Comparison of ENCODE assay signal across 7 cellular contexts in the genomic region with DNA sequence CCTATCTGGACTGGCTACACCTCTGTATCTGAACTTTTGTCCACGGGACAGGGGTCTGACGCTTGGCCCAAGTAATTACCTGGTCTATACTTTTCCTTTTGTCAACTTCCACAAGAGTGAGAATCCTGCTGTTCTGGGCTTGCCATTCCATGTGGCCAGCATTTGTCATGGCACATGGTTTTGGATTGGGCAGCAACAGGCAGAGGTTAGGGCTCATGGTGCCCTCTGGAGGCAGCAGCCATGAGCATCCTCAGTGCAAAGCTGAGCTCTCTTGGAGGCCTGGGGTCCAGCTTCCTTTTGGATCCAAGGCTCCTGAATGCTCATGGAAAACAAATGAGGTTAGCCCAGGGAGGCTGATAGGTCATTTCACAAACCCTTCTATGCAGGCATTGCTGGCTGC. TPM values are rescaled to one million over a fixed set of nuclear protein-coding genes. Genes with fewer than 3 reads are reported as not detected.
DNase-seq lines count a peak whose midpoint lies in the region; ATAC-seq, FAIRE-seq and TF ChIP-seq lines count a peak whose summit lies in the region.
"Had no signal": no experiment of that assay in that cellular context is flagged by ENCODE, and none has a peak within 500 bp of the region (broad histone marks: within the 10 kb centered on the region; RNA-seq: fewer than 3 reads in every experiment).

No MANE protein-coding gene starts in this region.

- no peak overlapping the region for H2AFZ ChIP-seq in HepG2 (ENCODE audit: low read length)

- peaks cover 23% of the 10 kb centered on the region; the same call in 1 of the 2 replicates for H4K20me1 ChIP-seq in HepG2 (ENCODE audit: insufficient read depth, low read length)

- intact Hi-C loops in HepG2 (cut with micrococcal nuclease; ENCODE audit: unreplicated experiment) (loop anchor here (1.0 kb wide), 3 partner anchors 22 to 193 kb away; no protein-coding TSS in a partner anchor), head of caudate nucleus (cut with DNase I) (no loop called here)

- peaks cover 48% of the 10 kb centered on the region for H3K79me2 ChIP-seq in HepG2 (ENCODE audit: insufficient read depth, low read length)

- H3K4me3 ChIP-seq in HepG2 (replicated peaks in 1 of 3; ENCODE audit: insufficient read depth in 1 of 3, low read depth in 2 of 3, low read length in 3 of 3), result no peak overlapping the region
- H3K4me3 ChIP-seq: pancreas had no signal

- H3K27me3 ChIP-seq in HepG2 (ENCODE audit: control insufficient read depth in 1 of 2, insufficient read depth in 2 of 2, low read length in 2 of 2), result no peaks in the 10 kb centered on the region
- H3K27me3 ChIP-seq: pancreas had no signal

- no peaks in the 10 kb centered on the region for H3K4me1 ChIP-seq in HepG2 (ENCODE audit: insufficient read depth, low read length)

- peak; percentile 91 for TF ChIP-seq RAD21 in HepG2 (CRISPR knock-in tag; IDR thresholded peaks at IDR 0.05)

- peak; percentile 90 for ATAC-seq in HepG2

- in situ Hi-C loops in HepG2 (cut with HindIII; ENCODE audit: extremely low pct_ligation_motif_present, low pct_unique_long_range_greater_than_20kb), result no loop called here

- 93% methylated on average over 2 of the region's 2 CpGs for WGBS in HepG2 (ENCODE audit: low lambda C conversion rate)

- no peak overlapping the region for H3K9ac ChIP-seq in HepG2 (ENCODE audit: insufficient read depth, low read depth, low read length)

- DNase-seq in GM10266 (ENCODE audit: extremely low spot score) (no peak), RPMI8226 (peak; percentile 49), HepG2 (ENCODE audit: low spot score) (peak; percentile 68), NCI-H128 (lab: John Stamatoyannopoulos, UW; ENCODE audit: unreplicated experiment) (no peak), head of caudate nucleus (no peak), NCI-H1436 treated with DMSO at 0.1 percent for 48 hours (lab: John Stamatoyannopoulos, UW) (no peak)

- TF ChIP-seq EP300 in HepG2 (IDR thresholded peaks at IDR 0.05; ENCODE audit: low read depth in 2 of 2, low read length in 2 of 2) (no peak), HepG2 (CRISPR knock-in tag; IDR thresholded peaks at IDR 0.05; ENCODE audit: borderline replicate concordance) (no peak)

- no peaks in the 10 kb centered on the region for H3K9me3 ChIP-seq in HepG2 (ENCODE audit: low read length)
- H3K9me3 ChIP-seq: pancreas had no signal

- no peak for TF ChIP-seq POLR2A in HepG2 (IDR thresholded peaks at IDR 0.05; ENCODE audit: insufficient read depth in 1 of 2, low read depth in 2 of 2, low read length in 2 of 2)

- TF ChIP-seq CTCF in GM10266 (IDR thresholded peaks at IDR 0.05; ENCODE audit: control insufficient read depth, insufficient read depth, low read depth, missing control alignments) (peak; percentile 63), HepG2 (CRISPR knock-in tag; IDR thresholded peaks at IDR 0.05) (peak; percentile 84)

- CTCF ChIA-PET in HepG2 (lab: Yijun Ruan, JAX; ENCODE audit: low intra/inter-chr PET ratio, low total read pairs), result interaction anchor here (0.7 to 3.7 kb wide), 7 partner anchors 22 to 344 kb away, joined by 3 to 69 read pairs (median 4); a partner anchor contains a TSS

- H3K4me2 ChIP-seq in HepG2 (ENCODE audit: low read depth, low read length), result no peak overlapping the region

- POLR2A ChIA-PET in HepG2 (lab: Yijun Ruan, JAX), result interaction anchor here (0.6 to 1.0 kb wide), 6 partner anchors 18 to 59 kb away, joined by 3 to 6 read pairs (median 4); a partner anchor contains a TSS

- no peak overlapping the region for H3K27ac ChIP-seq in HepG2 (ENCODE audit: extremely low read length, insufficient read depth, low read length)
- H3K27ac ChIP-seq: pancreas had no signal

- peaks cover 37 to 85% of the 10 kb centered on the region in 2 experiments for H3K36me3 ChIP-seq in HepG2 (replicated peaks in 1 of 2; ENCODE audit: control insufficient read depth in 1 of 2, insufficient read depth in 2 of 2, low read length in 2 of 2)

- no TSS peak for BruUV-seq in HepG2 (replicated peaks; lab: Mats Ljungman, UMichigan)

- no peak for FAIRE-seq in HepG2 (lab: Jason Lieb, UNC)
- FAIRE-seq: pancreas had no signal

RNA-seq across cellular contexts. Expression of a gene that starts 7.5 kb away (rescaled TPM):
- 53.4 and 59.1 TPM in 2 replicates for total RNA-seq in HepG2 (2016; rRNA removed; fragmentation: Illumina TruSeq; extraction: Trizol)
- total RNA-seq in HepG2 (2016; cell fraction: cytosol; rRNA removed; fragmentation: Illumina TruSeq; extraction: Trizol; ENCODE audit: low read depth), result 3.4 and 6.4 TPM in 2 replicates
- 49.7 and 63.5 TPM in 2 replicates for total RNA-seq in HepG2 (2016; cell fraction: insoluble cytoplasmic fraction; rRNA removed; fragmentation: Illumina TruSeq; extraction: Trizol)
- 14.5 and 17.3 TPM in 2 replicates for total RNA-seq in HepG2 (2016; cell fraction: membrane; rRNA removed; fragmentation: Illumina TruSeq; extraction: Trizol)
- 56.7 and 57.8 TPM in 2 replicates for total RNA-seq in HepG2 (2016; cell fraction: nucleus; rRNA removed; fragmentation: Illumina TruSeq; extraction: Trizol)
- 51.4 and 65.8 TPM in 2 replicates for polyA plus RNA-seq in HepG2 (2011; rRNA removed)
- polyA plus RNA-seq in HepG2 (2011; cell fraction: cytosol; rRNA removed), result 31.1 and 42.0 TPM in 2 replicates
- 315 and 402 TPM in 2 replicates for polyA plus RNA-seq in HepG2 (2011; cell fraction: nucleus; rRNA removed)
- 35.8 and 45.8 TPM in 2 replicates for polyA plus RNA-seq in HepG2 (2012)
- polyA plus RNA-seq in HepG2 (2016; cell fraction: cytosol; fragmentation: Illumina TruSeq; extraction: Trizol; ENCODE audit: low read depth), result 3.8 and 5.4 TPM in 2 replicates
- polyA plus RNA-seq in HepG2 (2016; cell fraction: insoluble cytoplasmic fraction; fragmentation: Illumina TruSeq; extraction: Trizol; ENCODE audit: low read depth), result 41.9 and 50.8 TPM in 2 replicates
- polyA plus RNA-seq in HepG2 (2016; cell fraction: membrane; fragmentation: Illumina TruSeq; extraction: Trizol; ENCODE audit: low read depth), result 4.5 and 8.2 TPM in 2 replicates
- 159 and 172 TPM in 2 replicates for polyA plus RNA-seq in HepG2 (2016; cell fraction: nucleus; fragmentation: Illumina TruSeq; extraction: Trizol; ENCODE audit: insufficient read depth, low read depth)
- polyA minus RNA-seq in HepG2 (2011; rRNA and poly(A)+ RNA removed; ENCODE audit: low replicate concordance), result 150 and 170 TPM in 2 replicates
- polyA minus RNA-seq in HepG2 (2011; cell fraction: cytosol; rRNA and poly(A)+ RNA removed), result 37.8 and 44.5 TPM in 2 replicates
- polyA minus RNA-seq in HepG2 (2011; cell fraction: nucleus; rRNA and poly(A)+ RNA removed), result 61.0 and 65.3 TPM in 2 replicates

RNA-seq across cellular contexts. Expression of a gene that starts 17.8 kb away (rescaled TPM):
- total RNA-seq in HepG2 (2016; rRNA removed; fragmentation: Illumina TruSeq; extraction: Trizol), result 24.8 and 43.3 TPM in 2 replicates
- 11.2 and 11.7 TPM in 2 replicates for total RNA-seq in HepG2 (2016; cell fraction: cytosol; rRNA removed; fragmentation: Illumina TruSeq; extraction: Trizol; ENCODE audit: low read depth)
- total RNA-seq in HepG2 (2016; cell fraction: insoluble cytoplasmic fraction; rRNA removed; fragmentation: Illumina TruSeq; extraction: Trizol), result 22.8 and 43.9 TPM in 2 replicates
- 7.4 and 8.2 TPM in 2 replicates for total RNA-seq in HepG2 (2016; cell fraction: membrane; rRNA removed; fragmentation: Illumina TruSeq; extraction: Trizol)
- total RNA-seq in HepG2 (2016; cell fraction: nucleus; rRNA removed; fragmentation: Illumina TruSeq; extraction: Trizol), result 43.8 and 49.8 TPM in 2 replicates
- polyA plus RNA-seq in HepG2 (2011; rRNA removed), result 40.9 and 51.3 TPM in 2 replicates
- 17.4 and 28.9 TPM in 2 replicates for polyA plus RNA-seq in HepG2 (2011; cell fraction: cytosol; rRNA removed)
- polyA plus RNA-seq in HepG2 (2011; cell fraction: nucleus; rRNA removed), result 414 and 516 TPM in 2 replicates
- polyA plus RNA-seq in HepG2 (2012), result 22.1 and 28.1 TPM in 2 replicates
- 3.3 and 4.0 TPM in 2 replicates for polyA plus RNA-seq in HepG2 (2016; cell fraction: cytosol; fragmentation: Illumina TruSeq; extraction: Trizol; ENCODE audit: low read depth)
- polyA plus RNA-seq in HepG2 (2016; cell fraction: insoluble cytoplasmic fraction; fragmentation: Illumina TruSeq; extraction: Trizol; ENCODE audit: low read depth), result 22.0 and 24.2 TPM in 2 replicates
- polyA plus RNA-seq in HepG2 (2016; cell fraction: membrane; fragmentation: Illumina TruSeq; extraction: Trizol; ENCODE audit: low read depth), result 4.4 and 6.6 TPM in 2 replicates
- 153 and 170 TPM in 2 replicates for polyA plus RNA-seq in HepG2 (2016; cell fraction: nucleus; fragmentation: Illumina TruSeq; extraction: Trizol; ENCODE audit: insufficient read depth, low read depth)
- polyA minus RNA-seq in HepG2 (2011; rRNA and poly(A)+ RNA removed; ENCODE audit: low replicate concordance), result 38.6 and 47.8 TPM in 2 replicates
- polyA minus RNA-seq in HepG2 (2011; cell fraction: cytosol; rRNA and poly(A)+ RNA removed), result 8.8 and 11.4 TPM in 2 replicates
- polyA minus RNA-seq in HepG2 (2011; cell fraction: nucleus; rRNA and poly(A)+ RNA removed), result 35.9 and 44.5 TPM in 2 replicates

RNA-seq across cellular contexts. Expression of a gene that starts 18.6 kb away (rescaled TPM):
- 214 and 224 TPM in 2 replicates for total RNA-seq in HepG2 (2016; rRNA removed; fragmentation: Illumina TruSeq; extraction: Trizol)
- total RNA-seq in HepG2 (2016; cell fraction: cytosol; rRNA removed; fragmentation: Illumina TruSeq; extraction: Trizol; ENCODE audit: low read depth), result 79.7 and 100.0 TPM in 2 replicates
- 209 and 229 TPM in 2 replicates for total RNA-seq in HepG2 (2016; cell fraction: insoluble cytoplasmic fraction; rRNA removed; fragmentation: Illumina TruSeq; extraction: Trizol)
- 120 and 150 TPM in 2 replicates for total RNA-seq in HepG2 (2016; cell fraction: membrane; rRNA removed; fragmentation: Illumina TruSeq; extraction: Trizol)
- 79.9 and 90.1 TPM in 2 replicates for total RNA-seq in HepG2 (2016; cell fraction: nucleus; rRNA removed; fragmentation: Illumina TruSeq; extraction: Trizol)
- 168 and 198 TPM in 2 replicates for polyA plus RNA-seq in HepG2 (2011; rRNA removed)
- polyA plus RNA-seq in HepG2 (2011; cell fraction: cytosol; rRNA removed), result 212 and 299 TPM in 2 replicates
- 132 and 146 TPM in 2 replicates for polyA plus RNA-seq in HepG2 (2011; cell fraction: nucleus; rRNA removed)
- 140 and 216 TPM in 2 replicates for polyA plus RNA-seq in HepG2 (2012)
- 108 and 138 TPM in 2 replicates for polyA plus RNA-seq in HepG2 (2016; cell fraction: cytosol; fragmentation: Illumina TruSeq; extraction: Trizol; ENCODE audit: low read depth)
- 277 and 305 TPM in 2 replicates for polyA plus RNA-seq in HepG2 (2016; cell fraction: insoluble cytoplasmic fraction; fragmentation: Illumina TruSeq; extraction: Trizol; ENCODE audit: low read depth)
- 139 and 154 TPM in 2 replicates for polyA plus RNA-seq in HepG2 (2016; cell fraction: membrane; fragmentation: Illumina TruSeq; extraction: Trizol; ENCODE audit: low read depth)
- 173 and 182 TPM in 2 replicates for polyA plus RNA-seq in HepG2 (2016; cell fraction: nucleus; fragmentation: Illumina TruSeq; extraction: Trizol; ENCODE audit: insufficient read depth, low read depth)
- polyA minus RNA-seq in HepG2 (2011; rRNA and poly(A)+ RNA removed; ENCODE audit: low replicate concordance), result 366 and 394 TPM in 2 replicates
- polyA minus RNA-seq in HepG2 (2011; cell fraction: cytosol; rRNA and poly(A)+ RNA removed), result 157 and 165 TPM in 2 replicates
- 60.0 and 81.7 TPM in 2 replicates for polyA minus RNA-seq in HepG2 (2011; cell fraction: nucleus; rRNA and poly(A)+ RNA removed)

RNA-seq across cellular contexts. Expression of a gene that starts 19.4 kb away (rescaled TPM):
- total RNA-seq in HepG2 (2016; rRNA removed; fragmentation: Illumina TruSeq; extraction: Trizol), result 0.53 TPM in 1 of 2 replicates, not detected in the other
- not detected in 2 replicates for total RNA-seq in HepG2 (2016; cell fraction: cytosol; rRNA removed; fragmentation: Illumina TruSeq; extraction: Trizol; ENCODE audit: low read depth)
- 0.24 TPM in 1 of 2 replicates, not detected in the other for total RNA-seq in HepG2 (2016; cell fraction: insoluble cytoplasmic fraction; rRNA removed; fragmentation: Illumina TruSeq; extraction: Trizol)
- total RNA-seq in HepG2 (2016; cell fraction: membrane; rRNA removed; fragmentation: Illumina TruSeq; extraction: Trizol), result 0.38 TPM in 1 of 2 replicates, not detected in the other
- not detected in 2 replicates for total RNA-seq in HepG2 (2016; cell fraction: nucleus; rRNA removed; fragmentation: Illumina TruSeq; extraction: Trizol)
- polyA plus RNA-seq in HepG2 (2011; rRNA removed), result 1.2 and 1.3 TPM in 2 replicates
- polyA plus RNA-seq in HepG2 (2011; cell fraction: cytosol; rRNA removed), result 0.33 and 0.93 TPM in 2 replicates
- polyA plus RNA-seq in HepG2 (2011; cell fraction: nucleus; rRNA removed), result 11.7 and 16.3 TPM in 2 replicates
- 0.90 and 2.0 TPM in 2 replicates for polyA plus RNA-seq in HepG2 (2012)
- polyA plus RNA-seq in HepG2 (2016; cell fraction: cytosol; fragmentation: Illumina TruSeq; extraction: Trizol; ENCODE audit: low read depth), result 0.19 TPM in 1 of 2 replicates, not detected in the other
- not detected in 2 replicates for polyA plus RNA-seq in HepG2 (2016; cell fraction: insoluble cytoplasmic fraction; fragmentation: Illumina TruSeq; extraction: Trizol; ENCODE audit: low read depth)
- polyA plus RNA-seq in HepG2 (2016; cell fraction: membrane; fragmentation: Illumina TruSeq; extraction: Trizol; ENCODE audit: low read depth), result not detected in 2 replicates
- 1.4 and 1.9 TPM in 2 replicates for polyA plus RNA-seq in HepG2 (2016; cell fraction: nucleus; fragmentation: Illumina TruSeq; extraction: Trizol; ENCODE audit: insufficient read depth, low read depth)
- 0.86 TPM in 1 of 2 replicates, not detected in the other for polyA minus RNA-seq in HepG2 (2011; rRNA and poly(A)+ RNA removed; ENCODE audit: low replicate concordance)
- polyA minus RNA-seq in HepG2 (2011; cell fraction: cytosol; rRNA and poly(A)+ RNA removed), result not detected in 2 replicates
- polyA minus RNA-seq in HepG2 (2011; cell fraction: nucleus; rRNA and poly(A)+ RNA removed), result not detected in 2 replicates

RNA-seq across cellular contexts. Expression of a gene that starts 23.2 kb away (rescaled TPM):
- total RNA-seq in HepG2 (2016; rRNA removed; fragmentation: Illumina TruSeq; extraction: Trizol), result 53.4 and 53.8 TPM in 2 replicates
- 48.1 and 65.0 TPM in 2 replicates for total RNA-seq in HepG2 (2016; cell fraction: cytosol; rRNA removed; fragmentation: Illumina TruSeq; extraction: Trizol; ENCODE audit: low read depth)
- total RNA-seq in HepG2 (2016; cell fraction: insoluble cytoplasmic fraction; rRNA removed; fragmentation: Illumina TruSeq; extraction: Trizol), result 54.0 and 55.5 TPM in 2 replicates
- 91.2 and 112 TPM in 2 replicates for total RNA-seq in HepG2 (2016; cell fraction: membrane; rRNA removed; fragmentation: Illumina TruSeq; extraction: Trizol)
- total RNA-seq in HepG2 (2016; cell fraction: nucleus; rRNA removed; fragmentation: Illumina TruSeq; extraction: Trizol), result 18.7 and 22.3 TPM in 2 replicates
- 44.2 and 45.5 TPM in 2 replicates for polyA plus RNA-seq in HepG2 (2011; rRNA removed)
- 45.9 and 53.3 TPM in 2 replicates for polyA plus RNA-seq in HepG2 (2011; cell fraction: cytosol; rRNA removed)
- polyA plus RNA-seq in HepG2 (2011; cell fraction: nucleus; rRNA removed), result 22.1 and 23.2 TPM in 2 replicates
- 25.9 and 34.6 TPM in 2 replicates for polyA plus RNA-seq in HepG2 (2012)
- 42.2 and 59.3 TPM in 2 replicates for polyA plus RNA-seq in HepG2 (2016; cell fraction: cytosol; fragmentation: Illumina TruSeq; extraction: Trizol; ENCODE audit: low read depth)
- polyA plus RNA-seq in HepG2 (2016; cell fraction: insoluble cytoplasmic fraction; fragmentation: Illumina TruSeq; extraction: Trizol; ENCODE audit: low read depth), result 50.1 and 54.2 TPM in 2 replicates
- 66.6 and 83.2 TPM in 2 replicates for polyA plus RNA-seq in HepG2 (2016; cell fraction: membrane; fragmentation: Illumina TruSeq; extraction: Trizol; ENCODE audit: low read depth)
- polyA plus RNA-seq in HepG2 (2016; cell fraction: nucleus; fragmentation: Illumina TruSeq; extraction: Trizol; ENCODE audit: insufficient read depth, low read depth), result 28.8 and 33.3 TPM in 2 replicates
- polyA minus RNA-seq in HepG2 (2011; rRNA and poly(A)+ RNA removed; ENCODE audit: low replicate concordance), result 45.1 and 58.5 TPM in 2 replicates
- 26.7 and 28.4 TPM in 2 replicates for polyA minus RNA-seq in HepG2 (2011; cell fraction: cytosol; rRNA and poly(A)+ RNA removed)
- 8.2 and 9.8 TPM in 2 replicates for polyA minus RNA-seq in HepG2 (2011; cell fraction: nucleus; rRNA and poly(A)+ RNA removed)

Comparison
In these comparisons a context has a peak if more than half of its experiments do, and no peak if none do; other contexts are left out.
1. DNase-seq: peak in RPMI8226 (single experiment) and HepG2 (single experiment); none in GM10266 (single experiment), NCI-H128 (single experiment), head of caudate nucleus (0 of 42) and NCI-H1436 treated with DMSO at 0.1 percent for 48 hours (single experiment).